17 cellular contexts compared by ENCODE assay signal in genomic region chr12:25553083-25553482, GRCh38. TPM values are rescaled to one million over a fixed set of nuclear protein-coding genes. Genes with fewer than 3 reads are reported as not detected.
DNase-seq lines count a peak whose midpoint lies in the region; ATAC-seq and TF ChIP-seq lines count a peak whose summit lies in the region.
"Had no signal": no experiment of that assay in that cellular context is flagged by ENCODE, and none has a peak within 500 bp of the region (broad histone marks: within the 10 kb centered on the region; RNA-seq: fewer than 3 reads in every experiment).

A gene with protein sequence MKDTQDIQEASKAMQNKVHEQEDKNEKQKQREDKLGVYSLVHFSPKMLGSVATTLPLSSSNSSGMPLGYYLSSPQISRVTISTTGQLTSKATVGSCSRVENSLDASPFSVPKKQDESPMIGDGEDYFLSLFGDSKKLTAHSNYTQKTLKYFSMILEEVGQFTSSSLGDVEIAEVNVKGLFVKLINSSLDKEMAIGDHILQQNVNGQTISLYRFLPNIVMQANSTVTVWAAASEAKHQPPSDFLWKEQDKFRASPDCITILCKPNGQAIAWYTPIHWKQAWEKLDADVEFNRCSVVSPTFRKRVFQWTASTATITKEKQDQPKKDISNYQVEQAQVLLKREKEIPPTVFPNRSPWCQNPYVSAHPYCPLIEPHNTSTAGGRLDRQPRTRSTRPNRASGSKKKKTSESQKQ (minus strand): TSS chr12:25553283. CDS start chr12:25552959, 324 bp downstream.

- intact Hi-C loops in stomach (cut with DNase I; ENCODE audit: low total_unique reads) = no loop called here

- no peaks in the 10 kb centered on the region for H3K27me3 ChIP-seq in stomach
- H3K27me3 ChIP-seq: SJCRH30 had no signal

- no peaks in the 10 kb centered on the region for H3K4me1 ChIP-seq in stomach
- H3K4me1 ChIP-seq: SJCRH30 had no signal

- no peak for ATAC-seq in GM19452 (IDR thresholded peaks at IDR 0.05; ENCODE audit: unreplicated experiment)
- ATAC-seq in GM18520 (IDR thresholded peaks at IDR 0.05; ENCODE audit: unreplicated experiment) = no peak
- ATAC-seq: CD8-positive, alpha-beta T cell; K562 had no signal

- WGBS in stomach, 5 donors = 0 to 44% (median 33%) methylated on average over 1 of the region's 1 CpG

- no peak within 1 kb of the TSS for H3K27ac ChIP-seq in stomach
- H3K27ac ChIP-seq: SJCRH30 had no signal

- no peak for TF ChIP-seq POLR2A in stomach (IDR thresholded peaks at IDR 0.05)

- DNase-seq in EH (ENCODE audit: low read depth) (peak; percentile 68), NCI-H226 (peak; percentile 64), epithelial cell of esophagus (ENCODE audit: low read depth) (peak; percentile 13), renal cortical epithelial cell (ENCODE audit: low read depth) (peak; percentile 75), NCI-H1436 treated with DMSO at 0.1 percent for 48 hours (lab: John Stamatoyannopoulos, UW) (no peak), stomach (no peak)
- DNase-seq: activated CD8-positive, alpha-beta memory T cell treated with anti-CD3 and anti-CD28 coated beads for 24 hours; activated naive CD4-positive, alpha-beta T cell; CD8-positive, alpha-beta T cell; foreskin melanocyte; NCI-H2029; SJCRH30; stimulated activated naive CD4-positive, alpha-beta T cell had no signal

- TF ChIP-seq CTCF in epithelial cell of esophagus (IDR thresholded peaks at IDR 0.05; ENCODE audit: insufficient read depth, low read depth, low read length, missing control alignments) (no peak), stomach (IDR thresholded peaks at IDR 0.05) (no peak)

- no peak within 1 kb of the TSS for H3K4me3 ChIP-seq in epithelial cell of esophagus (ENCODE audit: low read length)
- H3K4me3 ChIP-seq in stomach = no peak within 1 kb of the TSS
- H3K4me3 ChIP-seq: K562, SJCRH30 had no signal

- no peaks in the 10 kb centered on the region for H3K36me3 ChIP-seq in stomach
- H3K36me3 ChIP-seq: SJCRH30 had no signal

- no peaks in the 10 kb centered on the region for H3K9me3 ChIP-seq in stomach
- H3K9me3 ChIP-seq: SJCRH30 had no signal

- no peak for TF ChIP-seq EP300 in stomach (IDR thresholded peaks at IDR 0.05)

RNA-seq across cellular contexts. Expression of the gene that starts here (rescaled TPM):
- total RNA-seq in renal cortical epithelial cell = not detected in 2 replicates
- total RNA-seq in stomach = not detected
- polyA plus RNA-seq in stomach = not detected
- total RNA-seq: CD8-positive, alpha-beta T cell; K562; myocyte; SJCRH30 had no signal
- polyA plus RNA-seq: K562 had no signal

Comparison
In these comparisons a context has a peak if more than half of its experiments do, and no peak if none do; other contexts are left out.
1. Peak in DNase-seq in renal cortical epithelial cell; RNA of the gene not detected or under 1 TPM.
2. DNase-seq: peak in EH (single experiment), NCI-H226 (single experiment) and epithelial cell of esophagus (single experiment); none in NCI-H1436 treated with DMSO at 0.1 percent for 48 hours (single experiment) and stomach (single experiment).